Comparison of ENCODE assay signal across 35 cellular contexts in genomic region chr2:154368148-154368547, GRCh38.
"Had no signal": no experiment of that assay in that cellular context is flagged by ENCODE, and none has a peak within 500 bp of the region (broad histone marks: within the 10 kb centered on the region; RNA-seq: fewer than 3 reads in every experiment).

No MANE protein-coding gene starts in this region.

- H3K4me1 ChIP-seq: adrenal gland, body of pancreas had no signal

- H3K36me3 Mint-ChIP-seq: activated CD4-positive, alpha-beta memory T cell treated with anti-CD3 and anti-CD28 coated beads for 36 hours; activated CD8-positive, alpha-beta memory T cell treated with anti-CD3 and anti-CD28 coated beads, Interleukin-2, amount 10 ng/mL, durations not matched to agents 7 days and 5 days; activated naive CD4-positive, alpha-beta T cell treated with anti-CD3 and anti-CD28 coated beads, Interleukin-2, amount 50 U/mL, for 24 hours; activated naive CD8-positive, alpha-beta T cell treated with anti-CD3 and anti-CD28 coated beads for 36 hours; T-cell had no signal

- H3K9me3 Mint-ChIP-seq: activated CD4-positive, alpha-beta T cell treated with anti-CD3 and anti-CD28 coated beads, Interleukin-2, amount 10 ng/mL, durations not matched to agents 24 days and 14 days; activated naive CD4-positive, alpha-beta T cell treated with anti-CD3 and anti-CD28 coated beads, Interleukin-2, amount 50 U/mL, for 24 hours; activated naive CD8-positive, alpha-beta T cell treated with anti-CD3 and anti-CD28 coated beads for 36 hours; activated naive CD8-positive, alpha-beta T cell treated with anti-CD3 and anti-CD28 coated beads, Interleukin-2, amount 50 U/mL, for 24 hours; activated T-helper 1 cell treated with anti-CD3 and anti-CD28 coated beads, Interleukin-12 subunit alpha, Interleukin-12 subunit beta, Interleukin-2, Interleukin-4 antibody, amounts not matched to agents 30 ng/mL and 10 ng/mL and 1 ng/mL, durations not matched to agents 14 hours and 24 hours and 36 hours; activated T-helper 2 cell treated with anti-CD3 and anti-CD28 coated beads, Interferon-gamma antibody, Interleukin-2, Interleukin-4, amounts not matched to agents 10 μg/mL and 5 μg/mL and 100 μg/mL, durations not matched to agents 14 hours and 24 hours and 36 hours; T-helper 2 cell treated with Interferon-gamma antibody and Interleukin-4, amounts not matched to agents 5 μg/mL and 100 μg/mL, for 36 hours had no signal

- H3K4me1 Mint-ChIP-seq: activated CD4-positive, alpha-beta T cell treated with anti-CD3 and anti-CD28 coated beads for 36 hours; activated CD4-positive, alpha-beta T cell treated with anti-CD3 and anti-CD28 coated beads, Interleukin-2, amount 10 ng/mL, durations not matched to agents 24 days and 14 days; activated CD8-positive, alpha-beta memory T cell treated with anti-CD3 and anti-CD28 coated beads, Interleukin-2, amount 10 ng/mL, durations not matched to agents 7 days and 5 days; activated naive CD4-positive, alpha-beta T cell treated with anti-CD3 and anti-CD28 coated beads, Interleukin-2, amount 50 U/mL, for 24 hours; activated naive CD8-positive, alpha-beta T cell treated with anti-CD3 and anti-CD28 coated beads for 36 hours; activated naive CD8-positive, alpha-beta T cell treated with anti-CD3 and anti-CD28 coated beads, Interleukin-2, amount 50 U/mL, for 24 hours; T-cell; T-helper 17 cell had no signal

- H3K27ac Mint-ChIP-seq: activated CD4-positive, alpha-beta memory T cell treated with anti-CD3 and anti-CD28 coated beads for 36 hours; activated CD4-positive, alpha-beta T cell treated with anti-CD3 and anti-CD28 coated beads for 36 hours; activated CD4-positive, alpha-beta T cell treated with anti-CD3 and anti-CD28 coated beads, Interleukin-2, amount 10 ng/mL, durations not matched to agents 24 days and 14 days; activated CD8-positive, alpha-beta memory T cell treated with anti-CD3 and anti-CD28 coated beads, Interleukin-2, amount 10 ng/mL, durations not matched to agents 7 days and 5 days; activated CD8-positive, alpha-beta T cell treated with anti-CD3 and anti-CD28 coated beads, Interleukin-2, amount 10 ng/mL, durations not matched to agents 7 days and 5 days; activated naive CD4-positive, alpha-beta T cell treated with anti-CD3 and anti-CD28 coated beads for 36 hours; activated naive CD4-positive, alpha-beta T cell treated with anti-CD3 and anti-CD28 coated beads, Interleukin-2, amount 50 U/mL, for 24 hours; activated naive CD8-positive, alpha-beta T cell treated with anti-CD3 and anti-CD28 coated beads for 36 hours; activated naive CD8-positive, alpha-beta T cell treated with anti-CD3 and anti-CD28 coated beads, Interleukin-2, amount 50 U/mL, for 24 hours; activated T-helper 1 cell treated with anti-CD3 and anti-CD28 coated beads, Interleukin-12 subunit alpha, Interleukin-12 subunit beta, Interleukin-2, Interleukin-4 antibody, amounts not matched to agents 30 ng/mL and 10 ng/mL and 1 ng/mL, durations not matched to agents 14 hours and 24 hours and 36 hours; activated T-helper 2 cell treated with anti-CD3 and anti-CD28 coated beads, Interferon-gamma antibody, Interleukin-2, Interleukin-4, amounts not matched to agents 10 μg/mL and 5 μg/mL and 100 μg/mL, durations not matched to agents 14 hours and 24 hours and 36 hours; effector memory CD8-positive, alpha-beta T cell; T-cell; T-helper 17 cell; T-helper 2 cell treated with Interferon-gamma antibody and Interleukin-4, amounts not matched to agents 5 μg/mL and 100 μg/mL, for 36 hours had no signal

- H3K27me3 Mint-ChIP-seq: activated CD4-positive, alpha-beta memory T cell treated with anti-CD3 and anti-CD28 coated beads for 36 hours; activated CD4-positive, alpha-beta T cell treated with anti-CD3 and anti-CD28 coated beads for 36 hours; activated CD4-positive, alpha-beta T cell treated with anti-CD3 and anti-CD28 coated beads, Interleukin-2, amount 10 ng/mL, durations not matched to agents 24 days and 14 days; activated CD8-positive, alpha-beta memory T cell treated with anti-CD3 and anti-CD28 coated beads, Interleukin-2, amount 10 ng/mL, durations not matched to agents 7 days and 5 days; activated naive CD4-positive, alpha-beta T cell treated with anti-CD3 and anti-CD28 coated beads, Interleukin-2, amount 50 U/mL, for 24 hours; activated naive CD8-positive, alpha-beta T cell treated with anti-CD3 and anti-CD28 coated beads for 36 hours; activated naive CD8-positive, alpha-beta T cell treated with anti-CD3 and anti-CD28 coated beads, Interleukin-2, amount 50 U/mL, for 24 hours; effector memory CD8-positive, alpha-beta T cell; T-cell; T-helper 17 cell had no signal

- H3K4me3 Mint-ChIP-seq: activated CD4-positive, alpha-beta memory T cell treated with anti-CD3 and anti-CD28 coated beads for 36 hours; activated CD4-positive, alpha-beta T cell treated with anti-CD3 and anti-CD28 coated beads for 36 hours; activated CD4-positive, alpha-beta T cell treated with anti-CD3 and anti-CD28 coated beads, Interleukin-2, amount 10 ng/mL, durations not matched to agents 24 days and 14 days; activated CD8-positive, alpha-beta memory T cell treated with anti-CD3 and anti-CD28 coated beads, Interleukin-2, amount 10 ng/mL, durations not matched to agents 7 days and 5 days; activated CD8-positive, alpha-beta T cell treated with anti-CD3 and anti-CD28 coated beads, Interleukin-2, amount 10 ng/mL, durations not matched to agents 7 days and 5 days; activated naive CD4-positive, alpha-beta T cell treated with anti-CD3 and anti-CD28 coated beads for 36 hours; activated naive CD4-positive, alpha-beta T cell treated with anti-CD3 and anti-CD28 coated beads, Interleukin-2, amount 50 U/mL, for 24 hours; activated naive CD8-positive, alpha-beta T cell treated with anti-CD3 and anti-CD28 coated beads for 36 hours; activated naive CD8-positive, alpha-beta T cell treated with anti-CD3 and anti-CD28 coated beads, Interleukin-2, amount 50 U/mL, for 24 hours; activated T-helper 1 cell treated with anti-CD3 and anti-CD28 coated beads, Interleukin-12 subunit alpha, Interleukin-12 subunit beta, Interleukin-2, Interleukin-4 antibody, amounts not matched to agents 30 ng/mL and 10 ng/mL and 1 ng/mL, durations not matched to agents 14 hours and 24 hours and 36 hours; effector memory CD8-positive, alpha-beta T cell; T-cell; T-helper 17 cell; T-helper 2 cell treated with Interferon-gamma antibody and Interleukin-4, amounts not matched to agents 5 μg/mL and 100 μg/mL, for 36 hours had no signal

- H3K27ac ChIP-seq: adrenal gland, body of pancreas, esophagus muscularis mucosa had no signal

- DNase-seq: activated CD4-positive, alpha-beta memory T cell treated with anti-CD3 and anti-CD28 coated beads for 36 hours; activated CD4-positive, alpha-beta T cell treated with anti-CD3 and anti-CD28 coated beads for 36 hours; activated CD4-positive, alpha-beta T cell treated with anti-CD3 and anti-CD28 coated beads, Interleukin-2, amount 10 ng/mL, durations not matched to agents 24 days and 14 days; activated CD4-positive, CD25-positive, alpha-beta regulatory T cell; activated CD4-positive, CD25-positive, alpha-beta regulatory T cell treated with anti-CD3 and anti-CD28 coated beads, Interleukin-2, amount 50 U/mL, for 72 hours; activated CD8-positive, alpha-beta memory T cell treated with anti-CD3 and anti-CD28 coated beads, Interleukin-2, amount 10 ng/mL, durations not matched to agents 7 days and 5 days; activated CD8-positive, alpha-beta memory T cell treated with anti-CD3 and anti-CD28 coated beads, Interleukin-2, amount 50 U/mL, for 4 hours; activated CD8-positive, alpha-beta T cell treated with anti-CD3 and anti-CD28 coated beads, Interleukin-2, amount 10 ng/mL, durations not matched to agents 7 days and 5 days; activated effector memory CD4-positive, alpha-beta T cell treated with anti-CD3 and anti-CD28 coated beads, Interleukin-2, amount 50 U/mL, for 16 hours; activated naive CD4-positive, alpha-beta T cell treated with anti-CD3 and anti-CD28 coated beads for 36 hours; activated naive CD8-positive, alpha-beta T cell treated with anti-CD3 and anti-CD28 coated beads for 36 hours; activated naive CD8-positive, alpha-beta T cell treated with anti-CD3 and anti-CD28 coated beads, Interleukin-2, amount 50 U/mL, for 24 hours; activated T-cell treated with anti-CD3 and anti-CD28 coated beads, Interleukin-2, amount 50 U/mL, for 1 hour; activated T-cell treated with anti-CD3 and anti-CD28 coated beads, Interleukin-2, amount 50 U/mL, for 48 hours; adrenal gland; amygdala; aorta; body of pancreas; caudate nucleus; cortex of kidney; dermis blood vessel endothelial cell; effector CD4-positive, alpha-beta T cell; effector memory CD8-positive, alpha-beta T cell; erythroblast; foreskin fibroblast; glutamatergic neuron; SW 1271; T-cell; T-helper 17 cell; T1000 had no signal

- H3K4me3 ChIP-seq: adrenal gland, body of pancreas, esophagus muscularis mucosa had no signal

- H3K27me3 ChIP-seq: adrenal gland, body of pancreas, esophagus muscularis mucosa had no signal

- H3K9me3 ChIP-seq: adrenal gland, body of pancreas, esophagus muscularis mucosa had no signal

- H3K36me3 ChIP-seq: adrenal gland, esophagus muscularis mucosa had no signal
